ENCODE assay signal across 14 cellular contexts in genomic region chr12:88775742-88776151, GRCh38.
A peak's percentile ranks its signal among the peaks of the same experiment; 100 is the strongest.
DNase-seq lines count a peak whose midpoint lies in the region; ATAC-seq and TF ChIP-seq lines count a peak whose summit lies in the region.
"Had no signal": no experiment of that assay in that cellular context is flagged by ENCODE, and none has a peak within 500 bp of the region (broad histone marks: within the 10 kb centered on the region; RNA-seq: fewer than 3 reads in every experiment).

No MANE protein-coding gene starts in this region.

- H3K27me3 Mint-ChIP-seq in endothelial cell (ENCODE audit: unreplicated experiment) = no peaks in the 10 kb centered on the region

- H3K9me3 ChIP-seq in Loucy (ENCODE audit: insufficient read depth, low read depth, low read length) (no peaks in the 10 kb centered on the region), osteoblast (ENCODE audit: low read depth, low read length) (no peaks in the 10 kb centered on the region)

- H3K4me3 Mint-ChIP-seq in stimulated activated effector memory CD8-positive, alpha-beta T cell treated with anti-CD3 and anti-CD28 coated beads, Interleukin-12 subunit alpha, Interleukin-12 subunit beta, amount 100 ng/mL, for 72 hours = no peak overlapping the region
- H3K4me3 Mint-ChIP-seq in endothelial cell (ENCODE audit: unreplicated experiment) = no peak overlapping the region
- H3K4me3 Mint-ChIP-seq: CD8-positive, alpha-beta T cell had no signal

- H3K9ac ChIP-seq in Loucy (ENCODE audit: low read depth, low read length, poor library complexity, severe bottlenecking) = no peak overlapping the region

- H3K9me3 Mint-ChIP-seq in stimulated activated effector memory CD8-positive, alpha-beta T cell treated with anti-CD3 and anti-CD28 coated beads, Interleukin-12 subunit alpha, Interleukin-12 subunit beta, amount 100 ng/mL, for 72 hours = peaks cover 3% of the 10 kb centered on the region
- no peaks in the 10 kb centered on the region for H3K9me3 Mint-ChIP-seq in endothelial cell (ENCODE audit: unreplicated experiment)
- H3K9me3 Mint-ChIP-seq: CD8-positive, alpha-beta T cell had no signal

- no peak overlapping the region for H3K4me3 ChIP-seq in Loucy (ENCODE audit: low read length, poor library complexity, severe bottlenecking)
- no peak overlapping the region for H3K4me3 ChIP-seq in osteoblast (ENCODE audit: insufficient read depth, low read length)

- ATAC-seq in left lobe of liver (peak; percentile 90), HG03354 (IDR thresholded peaks at IDR 0.05; ENCODE audit: poor library complexity, severe bottlenecking, unreplicated experiment) (no peak)
- peak; percentile 32 for ATAC-seq in stimulated activated effector memory CD8-positive, alpha-beta T cell treated with anti-CD3 and anti-CD28 coated beads, Interleukin-12 subunit alpha, Interleukin-12 subunit beta, amount 100 ng/mL, for 72 hours
- ATAC-seq: CD8-positive, alpha-beta T cell had no signal

- peaks cover 8% of the 10 kb centered on the region for H3K4me1 ChIP-seq in Loucy (ENCODE audit: insufficient read depth, low read length, poor library complexity, severe bottlenecking)
- no peaks in the 10 kb centered on the region for H3K4me1 ChIP-seq in osteoblast (ENCODE audit: insufficient read depth, low read length)

- H3K9me2 ChIP-seq in Loucy (replicated peaks; ENCODE audit: low read depth, low read length) = no peaks in the 10 kb centered on the region

- peak overlapping the region; percentile 83 for H3K27ac ChIP-seq in VCaP
- no peak overlapping the region for H3K27ac ChIP-seq in osteoblast (ENCODE audit: low read depth, low read length)

- H3K36me3 ChIP-seq in Loucy (ENCODE audit: insufficient read depth, low read length) (no peaks in the 10 kb centered on the region), osteoblast (ENCODE audit: insufficient read depth, low read length) (no peaks in the 10 kb centered on the region)

- H2AFZ ChIP-seq in Loucy (ENCODE audit: low read length) (no peak overlapping the region), osteoblast (ENCODE audit: low read length) (no peak overlapping the region)

- no peak overlapping the region for H3K27ac Mint-ChIP-seq in stimulated activated effector memory CD8-positive, alpha-beta T cell treated with anti-CD3 and anti-CD28 coated beads, Interleukin-12 subunit alpha, Interleukin-12 subunit beta, amount 100 ng/mL, for 72 hours
- no peak overlapping the region for H3K27ac Mint-ChIP-seq in endothelial cell (ENCODE audit: unreplicated experiment)
- H3K27ac Mint-ChIP-seq: CD8-positive, alpha-beta T cell had no signal

- H4K20me1 ChIP-seq in Loucy (ENCODE audit: insufficient read depth, low read length, poor library complexity, severe bottlenecking) (no peaks in the 10 kb centered on the region), osteoblast (ENCODE audit: insufficient read depth, low read length) (no peaks in the 10 kb centered on the region)

- H3K27me3 ChIP-seq in Loucy (ENCODE audit: insufficient read depth, low read length, poor library complexity, severe bottlenecking) (no peaks in the 10 kb centered on the region), osteoblast (ENCODE audit: insufficient read depth, low read length) (no peaks in the 10 kb centered on the region)

- no peaks in the 10 kb centered on the region for H3K4me1 Mint-ChIP-seq in stimulated activated effector memory CD8-positive, alpha-beta T cell treated with anti-CD3 and anti-CD28 coated beads, Interleukin-12 subunit alpha, Interleukin-12 subunit beta, amount 100 ng/mL, for 72 hours
- H3K4me1 Mint-ChIP-seq in endothelial cell (ENCODE audit: unreplicated experiment) = peaks cover 9% of the 10 kb centered on the region

- H3K4me2 ChIP-seq in Loucy (ENCODE audit: low read depth, low read length, poor library complexity, severe bottlenecking) (peak overlapping the region; percentile 4), osteoblast (ENCODE audit: insufficient read depth, low read length) (no peak overlapping the region)

- no peak for TF ChIP-seq CTCF in Loucy (conservative IDR thresholded peaks at IDR 0.05; ENCODE audit: low read length)
- no peak for TF ChIP-seq CTCF in VCaP (conservative IDR thresholded peaks at IDR 0.05)
- TF ChIP-seq CTCF in endothelial cell (IDR thresholded peaks at IDR 0.05; ENCODE audit: unreplicated experiment) = no peak
- no peak for TF ChIP-seq CTCF in osteoblast (IDR thresholded peaks at IDR 0.05; ENCODE audit: extremely low read depth, low read depth, low read length)

- H3K79me2 ChIP-seq in Loucy (ENCODE audit: insufficient read depth, low read length) = no peaks in the 10 kb centered on the region
- H3K79me2 ChIP-seq in osteoblast (ENCODE audit: insufficient read depth, low read length) = no peaks in the 10 kb centered on the region

- H3F3A ChIP-seq in Loucy (ENCODE audit: low read depth) = no peaks in the 10 kb centered on the region

- H3K36me3 Mint-ChIP-seq in stimulated activated effector memory CD8-positive, alpha-beta T cell treated with anti-CD3 and anti-CD28 coated beads, Interleukin-12 subunit alpha, Interleukin-12 subunit beta, amount 100 ng/mL, for 72 hours = no peaks in the 10 kb centered on the region
- no peaks in the 10 kb centered on the region for H3K36me3 Mint-ChIP-seq in endothelial cell (ENCODE audit: low read depth, unreplicated experiment)
- H3K36me3 Mint-ChIP-seq: CD8-positive, alpha-beta T cell had no signal

- DNase-seq in left lobe of liver (ENCODE audit: low spot score) = peak; percentile 57
- no peak for DNase-seq in stimulated activated effector memory CD8-positive, alpha-beta T cell treated with anti-CD3 and anti-CD28 coated beads, Interleukin-12 subunit alpha, Interleukin-12 subunit beta, amount 100 ng/mL, for 72 hours (ENCODE audit: low spot score in 2 of 2)
- DNase-seq in endothelial cell (ENCODE audit: low spot score) = no peak
- no peak for DNase-seq in osteoblast (ENCODE audit: insufficient read length, low spot score, missing footprints)
- DNase-seq: CD8-positive, alpha-beta T cell; H7; Karpas-422; NCI-H187 treated with DMSO at 0.1 percent for 48 hours; NCI-H446; NCI-H748 treated with DMSO at 0.1 percent for 48 hours; SHP77 treated with DMSO at 0.1 percent for 48 hours had no signal
